ENCODE assay signal across 9 cellular contexts in genomic region chr2:97745474-97746172, GRCh38. TPM values are rescaled to one million over a fixed set of nuclear protein-coding genes. Genes with fewer than 3 reads are reported as not detected.
DNase-seq lines count a peak whose midpoint lies in the region; ATAC-seq and TF ChIP-seq lines count a peak whose summit lies in the region.
"Had no signal": no experiment of that assay in that cellular context is flagged by ENCODE, and none has a peak within 500 bp of the region (broad histone marks: within the 10 kb centered on the region; RNA-seq: fewer than 3 reads in every experiment).

No MANE protein-coding gene starts in this region.

- H3K9me3 ChIP-seq in DOHH2 (ENCODE audit: control insufficient read depth, insufficient read depth, low read length) (no peaks in the 10 kb centered on the region), sigmoid colon (no peaks in the 10 kb centered on the region), esophagus muscularis mucosa (no peaks in the 10 kb centered on the region)

- peaks cover under 1% of the 10 kb centered on the region; the same call in 1 of the 2 replicates for H3F3A ChIP-seq in DOHH2 (ENCODE audit: control insufficient read depth, insufficient read depth)

- no peaks in the 10 kb centered on the region for H3K9me2 ChIP-seq in DOHH2 (replicated peaks; ENCODE audit: control insufficient read depth, low read length)

- peak overlapping the region; percentile 9 to 57 for H3K4me3 Mint-ChIP-seq in activated T-cell treated with anti-CD3 and anti-CD28 coated beads, Interleukin-2, amount 50 U/mL, for 72 hours
- no peak overlapping the region for H3K4me3 Mint-ChIP-seq in CD14-positive monocyte

- intact Hi-C loops in sigmoid colon (cut with DNase I): no loop called here
- intact Hi-C loops in esophagus muscularis mucosa (cut with DNase I): no loop called here
- intact Hi-C loops in CD14-positive monocyte (cut with micrococcal nuclease): loop anchor here in 1 of 2 donors (10.0 kb wide), 1 partner anchor 639 kb away; no protein-coding TSS in a partner anchor

- no peak overlapping the region for H3K27ac ChIP-seq in DOHH2 (ENCODE audit: low read depth, low read length)
- H3K27ac ChIP-seq in sigmoid colon: peak overlapping the region in 3 of 4 donors; percentile 9 to 30 (median 12)
- H3K27ac ChIP-seq in esophagus muscularis mucosa (replicated peaks in 1 of 4): no peak overlapping the region

- no peaks in the 10 kb centered on the region for H3K79me2 ChIP-seq in DOHH2 (ENCODE audit: control insufficient read depth, low read length)

- TF ChIP-seq EP300 in sigmoid colon (IDR thresholded peaks at IDR 0.05) (no peak), esophagus muscularis mucosa (IDR thresholded peaks at IDR 0.05) (no peak)

- peaks cover 79% of the 10 kb centered on the region for H3K4me1 Mint-ChIP-seq in activated T-cell treated with anti-CD3 and anti-CD28 coated beads, Interleukin-2, amount 50 U/mL, for 72 hours (ENCODE audit: low read depth)
- H3K4me1 Mint-ChIP-seq in CD14-positive monocyte: peaks cover 26% of the 10 kb centered on the region

- no peaks in the 10 kb centered on the region for H3K36me3 ChIP-seq in DOHH2 (ENCODE audit: control insufficient read depth, low read length)
- H3K36me3 ChIP-seq in sigmoid colon: no peaks in the 10 kb centered on the region
- H3K36me3 ChIP-seq in esophagus muscularis mucosa: peaks cover 5 to 19% (median 7%) of the 10 kb centered on the region in 4 donors

- TF ChIP-seq CTCF in DOHH2 (IDR thresholded peaks at IDR 0.05; ENCODE audit: low read depth, low read length, poor library complexity, severe bottlenecking) (no peak), sigmoid colon (IDR thresholded peaks at IDR 0.05) (no peak), esophagus muscularis mucosa (IDR thresholded peaks at IDR 0.05) (no peak), CD14-positive monocyte (IDR thresholded peaks at IDR 0.05) (no peak)

- H3K27me3 ChIP-seq in DOHH2 (ENCODE audit: control insufficient read depth, low read length) (no peaks in the 10 kb centered on the region), sigmoid colon (no peaks in the 10 kb centered on the region), esophagus muscularis mucosa (no peaks in the 10 kb centered on the region)

- peak overlapping the region; percentile 12 for H3K27ac Mint-ChIP-seq in activated T-cell treated with anti-CD3 and anti-CD28 coated beads, Interleukin-2, amount 50 U/mL, for 72 hours
- no peak overlapping the region for H3K27ac Mint-ChIP-seq in CD14-positive monocyte

- DNase-seq in activated T-cell treated with anti-CD3 and anti-CD28 coated beads, Interleukin-2, amount 50 U/mL, for 72 hours: peak; percentile 56 to 67
- DNase-seq in sigmoid colon (no peak), esophagus muscularis mucosa (ENCODE audit: extremely low spot score) (no peak), CD14-positive monocyte (ENCODE audit: low spot score) (no peak), DMS53 treated with DMSO at 0.1 percent for 48 hours (lab: John Stamatoyannopoulos, UW; ENCODE audit: unreplicated experiment) (no peak), NCI-H446 (lab: John Stamatoyannopoulos, UW) (no peak)

- peaks cover 9 to 18% of the 10 kb centered on the region in 2 donors for H3K36me3 Mint-ChIP-seq in activated T-cell treated with anti-CD3 and anti-CD28 coated beads, Interleukin-2, amount 50 U/mL, for 72 hours (ENCODE audit: insufficient read depth in 2 of 2)
- H3K36me3 Mint-ChIP-seq in CD14-positive monocyte: peaks cover 36 to 47% of the 10 kb centered on the region in 2 donors

- peaks cover 32% of the 10 kb centered on the region for H3K4me1 ChIP-seq in DOHH2 (ENCODE audit: control insufficient read depth, low read length)
- H3K4me1 ChIP-seq in sigmoid colon: peaks cover 0 to 34% (median 15%) of the 10 kb centered on the region in 4 donors
- H3K4me1 ChIP-seq in esophagus muscularis mucosa: peaks cover 7 to 12% (median 10%) of the 10 kb centered on the region in 4 donors

- peak overlapping the region; percentile 27 for H3K4me2 ChIP-seq in DOHH2 (ENCODE audit: low read length)

- no peaks in the 10 kb centered on the region for H3K9me3 Mint-ChIP-seq in activated T-cell treated with anti-CD3 and anti-CD28 coated beads, Interleukin-2, amount 50 U/mL, for 72 hours
- H3K9me3 Mint-ChIP-seq in CD14-positive monocyte: peaks cover 6 to 15% (median 10%) of the 10 kb centered on the region in 7 donors

- H3K27me3 Mint-ChIP-seq in activated T-cell treated with anti-CD3 and anti-CD28 coated beads, Interleukin-2, amount 50 U/mL, for 72 hours (ENCODE audit: low read depth): no peaks in the 10 kb centered on the region
- peaks cover 0 to 3% (median 3%) of the 10 kb centered on the region in 3 donors for H3K27me3 Mint-ChIP-seq in CD14-positive monocyte (ENCODE audit: low read depth in 3 of 3)

- H4K20me1 ChIP-seq in DOHH2 (ENCODE audit: control insufficient read depth, insufficient read depth, low read depth, low read length): no peaks in the 10 kb centered on the region

- 0 out of 2 replicates have a peak overlapping the region, but pooled peaks have one; percentile 7 for H3K4me3 ChIP-seq in DOHH2 (ENCODE audit: low read length)
- H3K4me3 ChIP-seq in sigmoid colon: no peak overlapping the region
- H3K4me3 ChIP-seq in esophagus muscularis mucosa: no peak overlapping the region

- TF ChIP-seq POLR2A in sigmoid colon (IDR thresholded peaks at IDR 0.05) (no peak), esophagus muscularis mucosa (IDR thresholded peaks at IDR 0.05; ENCODE audit: low read depth) (no peak)

- 38 to 43% methylated on average over 10 of the region's 10 CpGs for WGBS in sigmoid colon, 2 donors
- WGBS in esophagus muscularis mucosa: 39% methylated on average over 10 of the region's 10 CpGs

- ATAC-seq in HG03175 (IDR thresholded peaks at IDR 0.05; ENCODE audit: unreplicated experiment): peak; percentile 58
- peak; percentile 86 to 88 for ATAC-seq in activated T-cell treated with anti-CD3 and anti-CD28 coated beads, Interleukin-2, amount 50 U/mL, for 72 hours (replicated peaks in 1 of 2)

RNA-seq across cellular contexts. Expression of gene ZAP70, which starts 32.2 kb away (rescaled TPM):
- total RNA-seq in activated T-cell treated with anti-CD3 and anti-CD28 coated beads, Interleukin-2, amount 50 U/mL, for 72 hours: 100 to 1,000 TPM; 164 to 190 TPM
- total RNA-seq in sigmoid colon (1 to 10 TPM; 1.3 to 4.3 (median 2.2) TPM), esophagus muscularis mucosa (1 to 10 TPM; 1.2 to 3.5 (median 1.8) TPM)
- polyA plus RNA-seq in sigmoid colon (10 to 100 TPM in 1 of 3 donors, not detected in 2; 28.0 TPM), CD14-positive monocyte (under 1 TPM; 0.30 to 0.38 TPM)
- total RNA-seq: G401 had no signal

Comparison
In these comparisons a context has a peak if more than half of its experiments do, and no peak if none do; other contexts are left out.
1. H3K27ac ChIP-seq: peak in sigmoid colon (3 of 4); none in DOHH2 (single experiment) and esophagus muscularis mucosa (0 of 4).
2. DNase-seq: peak in activated T-cell treated with anti-CD3 and anti-CD28 coated beads, Interleukin-2, amount 50 U/mL, for 72 hours (2 of 2); none in sigmoid colon (single experiment), esophagus muscularis mucosa (single experiment), CD14-positive monocyte (single experiment), DMS53 treated with DMSO at 0.1 percent for 48 hours (single experiment) and NCI-H446 (0 of 2).
3. H3K4me3 Mint-ChIP-seq: peak in activated T-cell treated with anti-CD3 and anti-CD28 coated beads, Interleukin-2, amount 50 U/mL, for 72 hours (2 of 2); none in CD14-positive monocyte (0 of 2).
4. RNA of gene ZAP70, which starts 32.2 kb away (total RNA-seq): 164 to 190 TPM in activated T-cell treated with anti-CD3 and anti-CD28 coated beads, Interleukin-2, amount 50 U/mL, for 72 hours; 1.3 to 4.3 TPM in sigmoid colon and 1.2 to 3.5 TPM in esophagus muscularis mucosa; every median in the first group is over 10 times any median in the second.